23 cellular contexts compared by ENCODE assay signal in genomic region chr2:15964936-15965563, GRCh38. TPM values are rescaled to one million over a fixed set of nuclear protein-coding genes. Genes with fewer than 3 reads are reported as not detected.
DNase-seq lines count a peak whose midpoint lies in the region; FAIRE-seq and TF ChIP-seq lines count a peak whose summit lies in the region.
"Had no signal": no experiment of that assay in that cellular context is flagged by ENCODE, and none has a peak within 500 bp of the region (broad histone marks: within the 10 kb centered on the region; RNA-seq: fewer than 3 reads in every experiment).

No MANE protein-coding gene starts in this region.

- H2AFZ ChIP-seq in Karpas-422 (ENCODE audit: low read length) (no peak overlapping the region), MM.1S (ENCODE audit: low read length) (no peak overlapping the region)

- H3K79me2 ChIP-seq in Karpas-422 (ENCODE audit: low read length) (no peaks in the 10 kb centered on the region), MM.1S (ENCODE audit: low read length) (no peaks in the 10 kb centered on the region)

- FAIRE-seq in small intestine (lab: Jason Lieb, UNC), result no peak
- FAIRE-seq: GM12892, GM19239, kidney, TTC549 had no signal

- H4K20me1 ChIP-seq in Karpas-422 (ENCODE audit: insufficient read depth, low read depth, low read length), result no peaks in the 10 kb centered on the region
- no peaks in the 10 kb centered on the region for H4K20me1 ChIP-seq in MM.1S (ENCODE audit: insufficient read depth, low read length)

- H3K4me1 ChIP-seq in left ventricle myocardium inferior (no peaks in the 10 kb centered on the region), esophagus (ENCODE audit: control insufficient read depth in 2 of 2, insufficient read depth in 2 of 2, low read length in 1 of 2) (peaks cover 5 to 9% of the 10 kb centered on the region in 2 donors), small intestine (ENCODE audit: control insufficient read depth in 2 of 2, insufficient read depth in 1 of 2, low read depth in 1 of 2, low read length in 1 of 2) (no peaks in the 10 kb centered on the region), Karpas-422 (ENCODE audit: low read length) (no peaks in the 10 kb centered on the region), MM.1S (ENCODE audit: low read length) (no peaks in the 10 kb centered on the region)
- H3K4me1 ChIP-seq: esophagus muscularis mucosa, gastrocnemius medialis, transverse colon had no signal

- H3K9me3 ChIP-seq in left ventricle myocardium inferior (replicated peaks), result peaks cover 6% of the 10 kb centered on the region
- H3K9me3 ChIP-seq in esophagus (ENCODE audit: control insufficient read depth in 2 of 2, insufficient read depth in 1 of 2, low read depth in 1 of 2, low read length in 1 of 2), result no peaks in the 10 kb centered on the region
- H3K9me3 ChIP-seq in small intestine (ENCODE audit: control insufficient read depth, low read depth), result no peaks in the 10 kb centered on the region
- H3K9me3 ChIP-seq in Karpas-422 (ENCODE audit: low read length), result no peaks in the 10 kb centered on the region
- no peaks in the 10 kb centered on the region for H3K9me3 ChIP-seq in MM.1S (replicated peaks; ENCODE audit: insufficient read depth, low read length)
- H3K9me3 ChIP-seq: esophagus muscularis mucosa, gastrocnemius medialis, transverse colon had no signal

- H3K9ac ChIP-seq in Karpas-422 (ENCODE audit: low read length), result no peak overlapping the region
- H3K9ac ChIP-seq in MM.1S (ENCODE audit: low read length), result no peak overlapping the region

- H3K4me3 ChIP-seq in left ventricle myocardium inferior (no peak overlapping the region), esophagus (ENCODE audit: low read depth in 1 of 2, low read length in 2 of 2) (no peak overlapping the region), small intestine (ENCODE audit: low read depth in 1 of 2, low read length in 2 of 2) (no peak overlapping the region), Karpas-422 (ENCODE audit: low read length) (no peak overlapping the region), MM.1S (ENCODE audit: low read length) (no peak overlapping the region)
- H3K4me3 ChIP-seq: dorsolateral prefrontal cortex, esophagus muscularis mucosa, gastrocnemius medialis, transverse colon had no signal

- DNase-seq in cardiac septum (ENCODE audit: low spot score) (peak; percentile 65), left ventricle myocardium inferior (no peak), NCI-H82 treated with DMSO at 0.1 percent for 48 hours (lab: John Stamatoyannopoulos, UW; ENCODE audit: unreplicated experiment) (peak; percentile 29), small intestine (peak; percentile 40), Karpas-422 (no peak), MM.1S (no peak), Kasumi-1 (lab: John Stamatoyannopoulos, UW) (no peak)
- DNase-seq: DMS79 treated with DMSO at 0.1 percent for 48 hours, dorsolateral prefrontal cortex, gastrocnemius medialis, GOT3, KG1, kidney, NCI-H1105 treated with DMSO at 0.1 percent for 48 hours, NCI-H2081 treated with DMSO at 0.1 percent for 48 hours, transverse colon had no signal

- no peak overlapping the region for H3K4me2 ChIP-seq in Karpas-422 (ENCODE audit: low read depth, low read length, poor library complexity, severe bottlenecking)
- H3K4me2 ChIP-seq in MM.1S (ENCODE audit: low read depth, low read length), result no peak overlapping the region

- H3K9me2 ChIP-seq in Karpas-422 (replicated peaks; ENCODE audit: insufficient read depth, low read length) (no peaks in the 10 kb centered on the region), MM.1S (replicated peaks; ENCODE audit: insufficient read depth, low read length) (no peaks in the 10 kb centered on the region)

- H3K36me3 ChIP-seq in left ventricle myocardium inferior (no peaks in the 10 kb centered on the region), esophagus (ENCODE audit: control insufficient read depth in 2 of 2, insufficient read depth in 2 of 2, low read length in 1 of 2) (no peaks in the 10 kb centered on the region), small intestine (ENCODE audit: control insufficient read depth in 2 of 2, insufficient read depth in 2 of 2, low read length in 2 of 2) (no peaks in the 10 kb centered on the region), Karpas-422 (ENCODE audit: insufficient read depth, low read length) (no peaks in the 10 kb centered on the region), MM.1S (replicated peaks; ENCODE audit: insufficient read depth, low read length) (no peaks in the 10 kb centered on the region)
- H3K36me3 ChIP-seq: esophagus muscularis mucosa, gastrocnemius medialis, transverse colon had no signal

- H3K27ac ChIP-seq in left ventricle myocardium inferior (replicated peaks), result no peak overlapping the region
- peak overlapping the region; percentile 5 to 62 for H3K27ac ChIP-seq in esophagus (ENCODE audit: low read depth in 2 of 2, low read length in 1 of 2)
- no peak overlapping the region for H3K27ac ChIP-seq in small intestine (ENCODE audit: low read depth in 1 of 2, low read length in 1 of 2)
- H3K27ac ChIP-seq in Karpas-422 (ENCODE audit: low read length), result no peak overlapping the region
- no peak overlapping the region for H3K27ac ChIP-seq in MM.1S (ENCODE audit: low read length)
- H3K27ac ChIP-seq: dorsolateral prefrontal cortex, esophagus muscularis mucosa, gastrocnemius medialis, transverse colon had no signal

- intact Hi-C loops in cardiac septum (cut with DNase I), result no loop called here
- intact Hi-C loops in left ventricle myocardium inferior (cut with micrococcal nuclease), result no loop called here

- no peaks in the 10 kb centered on the region for H3F3A ChIP-seq in MM.1S (ENCODE audit: insufficient read depth, low read length)

- H3K27me3 ChIP-seq in left ventricle myocardium inferior (ENCODE audit: low read depth) (no peaks in the 10 kb centered on the region), esophagus (ENCODE audit: control insufficient read depth in 1 of 2, insufficient read depth in 2 of 2, low read length in 2 of 2) (no peaks in the 10 kb centered on the region), small intestine (ENCODE audit: control insufficient read depth in 2 of 2, insufficient read depth in 2 of 2, low read length in 2 of 2) (no peaks in the 10 kb centered on the region), Karpas-422 (ENCODE audit: low read length) (no peaks in the 10 kb centered on the region), MM.1S (replicated peaks; ENCODE audit: insufficient read depth, low read length) (no peaks in the 10 kb centered on the region)
- H3K27me3 ChIP-seq: dorsolateral prefrontal cortex, esophagus muscularis mucosa, gastrocnemius medialis, transverse colon had no signal

- 58 to 61% methylated on average over 7 of the region's 7 CpGs for WGBS in esophagus, 2 donors
- 40 to 65% (median 51%) methylated on average over 7 of the region's 7 CpGs for WGBS in small intestine, 3 donors

- no peak for TF ChIP-seq CTCF in left ventricle myocardium inferior (IDR thresholded peaks at IDR 0.05; ENCODE audit: borderline replicate concordance)
- no peak for TF ChIP-seq CTCF in MM.1S (IDR thresholded peaks at IDR 0.05; ENCODE audit: low read length)

RNA-seq across cellular contexts. Expression of gene MYCN, which starts 24.7 kb away (rescaled TPM):
- total RNA-seq in cardiac septum (0.43 TPM), left ventricle myocardium inferior (0.38 TPM)
- polyA plus RNA-seq in esophagus (under 1 TPM; 0.49 to 0.51 TPM), small intestine (1 to 10 TPM; 1.1 to 2.5 (median 2.1) TPM)
- not detected in 2 replicates for total RNA-seq in Karpas-422 (2014; rRNA removed; shearing (Covaris generic); ENCODE audit: low replicate concordance)
- total RNA-seq: activated CD4-positive, alpha-beta T cell treated with anti-CD3 and anti-CD28 coated beads, Interleukin-2, amount 10 ng/mL, durations not matched to agents 24 days and 14 days; myocyte had no signal

Comparison
In these comparisons a context has a peak if more than half of its experiments do, and no peak if none do; other contexts are left out.
1. DNase-seq: peak in cardiac septum (single experiment), NCI-H82 treated with DMSO at 0.1 percent for 48 hours (single experiment) and small intestine (single experiment); none in left ventricle myocardium inferior (single experiment), Karpas-422 (single experiment), MM.1S (single experiment) and Kasumi-1 (0 of 2).
2. H3K27ac ChIP-seq: peak in esophagus (2 of 2); none in left ventricle myocardium inferior (single experiment), small intestine (0 of 2), Karpas-422 (single experiment) and MM.1S (single experiment).